20 cellular contexts compared by ENCODE assay signal in the genomic region with DNA sequence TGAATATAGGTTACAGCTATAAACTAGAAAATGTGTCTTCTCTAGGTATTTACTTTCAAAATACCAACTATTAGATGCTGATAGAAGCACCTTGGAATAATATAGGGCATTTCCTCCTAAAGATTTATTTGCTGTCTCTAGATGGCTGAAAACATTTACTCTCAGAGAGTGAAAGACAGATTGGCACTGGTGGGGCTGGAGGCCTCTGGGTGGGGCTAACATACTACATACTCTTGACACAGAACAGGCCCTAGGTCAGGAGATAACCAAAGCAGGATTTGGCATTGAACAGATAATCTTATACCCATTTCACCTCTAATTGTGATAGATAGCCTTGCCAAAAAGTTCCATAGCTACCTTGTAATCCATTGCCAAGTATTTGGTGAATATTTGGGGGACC.
A peak's percentile ranks its signal among the peaks of the same experiment; 100 is the strongest.
DNase-seq lines count a peak whose midpoint lies in the region; ATAC-seq and TF ChIP-seq lines count a peak whose summit lies in the region.
"Had no signal": no experiment of that assay in that cellular context is flagged by ENCODE, and none has a peak within 500 bp of the region (broad histone marks: within the 10 kb centered on the region; RNA-seq: fewer than 3 reads in every experiment).

No MANE protein-coding gene starts in this region.

- TF ChIP-seq RAD21 in SK-N-SH (IDR thresholded peaks at IDR 0.05; ENCODE audit: low read length): peak; percentile 25; the same call in 1 of the 2 replicates
- TF ChIP-seq RAD21 in HCT116 (IDR thresholded peaks at IDR 0.05; ENCODE audit: low read depth): peak; percentile 15; the same call in 1 of the 2 replicates

- H4K20me1 ChIP-seq in SK-N-SH (ENCODE audit: insufficient read depth) (no peaks in the 10 kb centered on the region), HCT116 (ENCODE audit: insufficient read depth) (no peaks in the 10 kb centered on the region), OCI-LY7 (ENCODE audit: insufficient read depth, low read length) (no peaks in the 10 kb centered on the region)
- H4K20me1 ChIP-seq: BLaER1 treated with 17β-estradiol and CSF1 and Interleukin-3, amounts not matched to agents 10 nM and 100 nM had no signal

- no peaks in the 10 kb centered on the region for H3F3A ChIP-seq in SK-N-SH (replicated peaks; ENCODE audit: insufficient read depth)

- H3K4me3 ChIP-seq in SK-N-SH (ENCODE audit: low read depth in 2 of 2, low read length in 1 of 2) (no peak overlapping the region), HCT116 (replicated peaks in 1 of 2; ENCODE audit: low read depth in 1 of 2, low read length in 2 of 2) (no peak overlapping the region), OCI-LY7 (ENCODE audit: low read depth, low read length, poor library complexity, severe bottlenecking) (no peak overlapping the region)
- H3K4me3 ChIP-seq: A549; BLaER1 treated with 17β-estradiol and CSF1 and Interleukin-3, amounts not matched to agents 10 nM and 100 nM had no signal

- TF ChIP-seq CTCF in SK-N-SH (IDR thresholded peaks at IDR 0.05) (no peak), HCT116 (IDR thresholded peaks at IDR 0.05 in 2 of 3, conservative IDR thresholded peaks at IDR 0.05 in 1 of 3; ENCODE audit: borderline replicate concordance in 1 of 3, insufficient read depth in 1 of 3, low read depth in 2 of 3, low read length in 2 of 3) (no peak), OCI-LY7 (conservative IDR thresholded peaks at IDR 0.05; ENCODE audit: low read length) (peak; percentile 42), foreskin keratinocyte (conservative IDR thresholded peaks at IDR 0.05) (peak; percentile 30)

- DNase-seq in SK-N-SH: no peak
- DNase-seq in HCT116 (ENCODE audit: low read depth, low spot score): no peak
- no peak for DNase-seq in OCI-LY7 (ENCODE audit: low spot score)
- no peak for DNase-seq in foreskin keratinocyte
- no peak for DNase-seq in NCI-H82 treated with DMSO at 0.1 percent for 48 hours (lab: John Stamatoyannopoulos, UW; ENCODE audit: unreplicated experiment)
- DNase-seq: Calu3; CD8-positive, alpha-beta T cell; H9; IMR-90; MV-4-11; NCI-H187; NCI-H2107; NCI-H510A; Right ventricle myocardium superior; T-helper 1 cell had no signal

- TF ChIP-seq EP300 in SK-N-SH (IDR thresholded peaks at IDR 0.05; ENCODE audit: borderline replicate concordance in 1 of 2, low read depth in 1 of 2, low read length in 1 of 2): no peak

- H3K9me3 ChIP-seq in SK-N-SH: no peaks in the 10 kb centered on the region
- H3K9me3 ChIP-seq in HCT116 (ENCODE audit: control insufficient read depth in 1 of 2, insufficient read depth in 1 of 2, low read depth in 1 of 2, low read length in 2 of 2): no peaks in the 10 kb centered on the region
- H3K9me3 ChIP-seq in OCI-LY7 (ENCODE audit: low read length): no peaks in the 10 kb centered on the region
- H3K9me3 ChIP-seq: A549 had no signal

- H3K4me1 ChIP-seq in SK-N-SH (ENCODE audit: control insufficient read depth in 1 of 2, insufficient read depth in 2 of 2, low read depth in 1 of 2, low read length in 1 of 2) (no peaks in the 10 kb centered on the region), HCT116 (ENCODE audit: control insufficient read depth in 1 of 2, insufficient read depth in 2 of 2, low read length in 2 of 2) (no peaks in the 10 kb centered on the region), OCI-LY7 (ENCODE audit: insufficient read depth, low read length, poor library complexity, severe bottlenecking) (no peaks in the 10 kb centered on the region), foreskin keratinocyte (no peaks in the 10 kb centered on the region)
- H3K4me1 ChIP-seq: A549; BLaER1 treated with 17β-estradiol and CSF1 and Interleukin-3, amounts not matched to agents 10 nM and 100 nM had no signal

- CTCF ChIA-PET in SK-N-SH (lab: Yijun Ruan, JAX): interaction anchor here (1.2 to 1.3 kb wide), 2 partner anchors 12 to 16 kb away, joined by 3 to 4 read pairs; no protein-coding TSS in a partner anchor
- CTCF ChIA-PET in HCT116 (lab: Charles Lee): no interaction called here
- CTCF ChIA-PET in OCI-LY7 (lab: Charles Lee; ENCODE audit: unreplicated experiment): no interaction called here

- no peak for ATAC-seq in SK-N-SH treated with all-trans-retinoic acid at 6 μM for 48 hours
- no peak for ATAC-seq in HCT116
- ATAC-seq in foreskin keratinocyte: no peak
- no peak for ATAC-seq in HG03039 (IDR thresholded peaks at IDR 0.05; ENCODE audit: unreplicated experiment)
- no peak for ATAC-seq in HG03469 (IDR thresholded peaks at IDR 0.05; ENCODE audit: unreplicated experiment)
- ATAC-seq: A549; CD8-positive, alpha-beta T cell had no signal

- H3K4me2 ChIP-seq in SK-N-SH (no peak overlapping the region), HCT116 (ENCODE audit: low read length) (no peak overlapping the region), OCI-LY7 (ENCODE audit: low read length) (no peak overlapping the region)
- H3K4me2 ChIP-seq: A549; BLaER1 treated with 17β-estradiol and CSF1 and Interleukin-3, amounts not matched to agents 10 nM and 100 nM had no signal

- H2AFZ ChIP-seq in SK-N-SH (ENCODE audit: low read depth) (no peak overlapping the region), HCT116 (ENCODE audit: low read depth, low read length, poor library complexity, severe bottlenecking) (no peak overlapping the region), OCI-LY7 (ENCODE audit: low read length) (no peak overlapping the region)

- H3K27me3 ChIP-seq in SK-N-SH (ENCODE audit: insufficient read depth) (no peaks in the 10 kb centered on the region), HCT116 (ENCODE audit: insufficient read depth, low read length) (no peaks in the 10 kb centered on the region), foreskin keratinocyte (no peaks in the 10 kb centered on the region)
- H3K27me3 ChIP-seq: BLaER1 treated with 17β-estradiol and CSF1 and Interleukin-3, amounts not matched to agents 10 nM and 100 nM had no signal

- no peaks in the 10 kb centered on the region for H3K36me3 ChIP-seq in SK-N-SH (replicated peaks in 1 of 2; ENCODE audit: control insufficient read depth in 1 of 2, insufficient read depth in 2 of 2, low read length in 1 of 2)
- no peaks in the 10 kb centered on the region for H3K36me3 ChIP-seq in HCT116 (ENCODE audit: control insufficient read depth in 1 of 2, insufficient read depth in 2 of 2, low read length in 2 of 2)
- no peaks in the 10 kb centered on the region for H3K36me3 ChIP-seq in OCI-LY7 (ENCODE audit: insufficient read depth, low read length)

- BruUV-seq in HCT116 (replicated peaks; lab: Mats Ljungman, UMichigan): no TSS peak
- BruUV-seq in OCI-LY7 (replicated peaks; lab: Mats Ljungman, UMichigan): no TSS peak

- H3K79me2 ChIP-seq in SK-N-SH (ENCODE audit: insufficient read depth) (no peaks in the 10 kb centered on the region), HCT116 (ENCODE audit: insufficient read depth, low read length) (no peaks in the 10 kb centered on the region), OCI-LY7 (ENCODE audit: insufficient read depth, low read depth, low read length) (no peaks in the 10 kb centered on the region)

- no peak overlapping the region for H3K27ac ChIP-seq in SK-N-SH (ENCODE audit: low read depth in 2 of 2, low read length in 1 of 2)
- H3K27ac ChIP-seq in HCT116 (ENCODE audit: low read depth, low read length): no peak overlapping the region
- H3K27ac ChIP-seq in OCI-LY7 (ENCODE audit: low read depth, low read length, poor library complexity, severe bottlenecking): no peak overlapping the region
- H3K27ac ChIP-seq in foreskin keratinocyte: no peak overlapping the region
- H3K27ac ChIP-seq: A549; BLaER1 treated with 17β-estradiol and CSF1 and Interleukin-3, amounts not matched to agents 10 nM and 100 nM had no signal

- no peak overlapping the region for H3K9ac ChIP-seq in SK-N-SH
- no peak overlapping the region for H3K9ac ChIP-seq in HCT116 (ENCODE audit: low read length)
- H3K9ac ChIP-seq: BLaER1 treated with 17β-estradiol and CSF1 and Interleukin-3, amounts not matched to agents 10 nM and 100 nM had no signal

- TF ChIP-seq POLR2A in HCT116 (IDR thresholded peaks at IDR 0.05; ENCODE audit: borderline replicate concordance, extremely low read depth, insufficient read depth, insufficient read length): no peak

- H3K9me2 ChIP-seq in SK-N-SH (no peaks in the 10 kb centered on the region), HCT116 (ENCODE audit: insufficient read depth) (no peaks in the 10 kb centered on the region), OCI-LY7 (ENCODE audit: insufficient read depth, low read length) (no peaks in the 10 kb centered on the region)

- intact Hi-C loops in HCT116 (cut with micrococcal nuclease) (no loop called here), OCI-LY7 (cut with micrococcal nuclease; ENCODE audit: unreplicated experiment) (no loop called here)

- RAD21 ChIA-PET in HCT116 (lab: Charles Lee; ENCODE audit: low non-redundant PET in 1 of 2, low total read pairs in 2 of 2, uncharacterized antibody in 2 of 2, unreplicated experiment in 2 of 2): no interaction called here

- POLR2A ChIA-PET in SK-N-SH (lab: Yijun Ruan, JAX) (no interaction called here), HCT116 (lab: Charles Lee) (no interaction called here), OCI-LY7 (lab: Charles Lee) (interaction anchor here (0.6 kb wide), 1 partner anchor 251 kb away, joined by 3 read pairs; no protein-coding TSS in a partner anchor)

TF ChIP-seq in SK-N-SH, 30 proteins besides CTCF, POLR2A, EP300 and RAD21 (continues in another document):
- TF ChIP-seq TEAD4 (IDR thresholded peaks at IDR 0.05; ENCODE audit: borderline replicate concordance, insufficient read depth) (no peak), RFX5 (IDR thresholded peaks at IDR 0.05; ENCODE audit: low read length) (no peak)

TF ChIP-seq in SK-N-SH treated with all-trans-retinoic acid at 6 μM for 48 hours, 23 proteins besides CTCF, POLR2A, EP300 and RAD21 (continues in another document):
- TF ChIP-seq ZFP30 (CRISPR knock-in tag; IDR thresholded peaks at IDR 0.05): no peak

TF ChIP-seq in HCT116, 20 proteins besides CTCF, POLR2A, EP300 and RAD21:
- TF ChIP-seq EGR1 (IDR thresholded peaks at IDR 0.05; ENCODE audit: low read depth) (no peak), JUND (IDR thresholded peaks at IDR 0.05) (no peak), YY1 (IDR thresholded peaks at IDR 0.05; ENCODE audit: extremely low read depth, insufficient replicate concordance, low read depth, low read length) (no peak), SP1 (IDR thresholded peaks at IDR 0.05; ENCODE audit: low read depth) (no peak), SIN3A (IDR thresholded peaks at IDR 0.05; ENCODE audit: low read depth) (no peak), CEBPB (IDR thresholded peaks at IDR 0.05; ENCODE audit: low read depth) (no peak), ELF1 (IDR thresholded peaks at IDR 0.05; ENCODE audit: borderline replicate concordance, low read depth) (no peak)
- TF ChIP-seq, protein P1, sequence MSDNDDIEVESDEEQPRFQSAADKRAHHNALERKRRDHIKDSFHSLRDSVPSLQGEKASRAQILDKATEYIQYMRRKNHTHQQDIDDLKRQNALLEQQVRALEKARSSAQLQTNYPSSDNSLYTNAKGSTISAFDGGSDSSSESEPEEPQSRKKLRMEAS (IDR thresholded peaks at IDR 0.05): no peak
TF ChIP-seq in HCT116: peak in this region for 0.

Comparison
In these comparisons a context has a peak if more than half of its experiments do, and no peak if none do; other contexts are left out.
1. CTCF ChIP-seq: peak in OCI-LY7 (single experiment) and foreskin keratinocyte (single experiment); none in SK-N-SH (single experiment) and HCT116 (0 of 3).